ENCODE assay signal across 22 cellular contexts in genomic region chr1:195584870-195585624, GRCh38.
DNase-seq lines count a peak whose midpoint lies in the region; ATAC-seq, FAIRE-seq and TF ChIP-seq lines count a peak whose summit lies in the region.
"Had no signal": no experiment of that assay in that cellular context is flagged by ENCODE, and none has a peak within 500 bp of the region (broad histone marks: within the 10 kb centered on the region; RNA-seq: fewer than 3 reads in every experiment).

No MANE protein-coding gene starts in this region.

- H3K27ac ChIP-seq in K562 (ENCODE audit: extremely low read depth, low read depth, low read length): no peak overlapping the region
- H3K27ac ChIP-seq in HepG2 (ENCODE audit: extremely low read length, insufficient read depth, low read length): no peak overlapping the region
- H3K27ac ChIP-seq in upper lobe of right lung: no peak overlapping the region
- H3K27ac ChIP-seq in lower lobe of right lung: no peak overlapping the region
- H3K27ac ChIP-seq: body of pancreas, colonic mucosa had no signal

- H3K27me3 Mint-ChIP-seq in activated CD4-positive, alpha-beta memory T cell treated with anti-CD3 and anti-CD28 coated beads, Interleukin-2, amount 10 ng/mL, durations not matched to agents 7 days and 5 days: no peaks in the 10 kb centered on the region
- H3K27me3 Mint-ChIP-seq: activated naive CD8-positive, alpha-beta T cell; type B pancreatic cell had no signal

- H3K27ac Mint-ChIP-seq in activated CD4-positive, alpha-beta memory T cell treated with anti-CD3 and anti-CD28 coated beads, Interleukin-2, amount 10 ng/mL, durations not matched to agents 7 days and 5 days: no peak overlapping the region
- H3K27ac Mint-ChIP-seq: activated naive CD8-positive, alpha-beta T cell; activated T-helper 1 cell treated with anti-CD3 and anti-CD28 coated beads, Interleukin-12 subunit alpha, Interleukin-12 subunit beta, Interleukin-2, Interleukin-4 antibody, amounts not matched to agents 30 ng/mL and 10 ng/mL and 1 ng/mL, durations not matched to agents 14 hours and 24 hours and 36 hours; type B pancreatic cell had no signal

- CTCF ChIA-PET in K562 (lab: Yijun Ruan, JAX; ENCODE audit: low intra/inter-chr PET ratio): no interaction called here
- CTCF ChIA-PET in HepG2 (lab: Yijun Ruan, JAX; ENCODE audit: low intra/inter-chr PET ratio, low total read pairs): no interaction called here
- CTCF ChIA-PET in activated CD4-positive, alpha-beta memory T cell treated with anti-CD3 and anti-CD28 coated beads, Interleukin-2, amount 10 ng/mL, durations not matched to agents 7 days and 5 days (lab: Charles Lee): no interaction called here

- DNase-seq in EL: peak; percentile 27
- peak; percentile 42 for DNase-seq in HT1080 (ENCODE audit: low read depth)
- DNase-seq in K562 (ENCODE audit: extremely low read depth in 1 of 4, low spot score in 3 of 4): peak in 1 of 4 experiments; percentile 41
- no peak for DNase-seq in HepG2 (ENCODE audit: low spot score)
- no peak for DNase-seq in activated CD4-positive, alpha-beta memory T cell treated with anti-CD3 and anti-CD28 coated beads, Interleukin-2, amount 10 ng/mL, durations not matched to agents 7 days and 5 days
- no peak for DNase-seq in NK-92 (lab: John Stamatoyannopoulos, UW; ENCODE audit: unreplicated experiment)
- DNase-seq in upper lobe of right lung: no peak
- no peak for DNase-seq in lower lobe of right lung
- DNase-seq: activated CD8-positive, alpha-beta memory T cell treated with anti-CD3 and anti-CD28 coated beads for 24 hours; body of pancreas; colonic mucosa; left ventricle myocardium superior; NCI-H1694 treated with DMSO at 0.1 percent for 48 hours; NCI-H446; nucleus accumbens; right cardiac atrium; SIG-M5; stimulated activated naive CD4-positive, alpha-beta T cell treated with Interleukin-2 at 50 U/mL for 16 hours; T-helper 2 cell had no signal

- no peaks in the 10 kb centered on the region for H3K36me3 ChIP-seq in K562 (ENCODE audit: control insufficient read depth, insufficient read depth, low read length)
- H3K36me3 ChIP-seq in HepG2 (replicated peaks in 1 of 2; ENCODE audit: control insufficient read depth in 1 of 2, insufficient read depth in 2 of 2, low read length in 2 of 2): no peaks in the 10 kb centered on the region
- H3K36me3 ChIP-seq in upper lobe of right lung: no peaks in the 10 kb centered on the region
- H3K36me3 ChIP-seq in lower lobe of right lung: no peaks in the 10 kb centered on the region
- H3K36me3 ChIP-seq: colonic mucosa had no signal

- H3K4me2 ChIP-seq in K562 (ENCODE audit: insufficient read depth, low read length): no peak overlapping the region
- no peak overlapping the region for H3K4me2 ChIP-seq in HepG2 (ENCODE audit: low read depth, low read length)

- H3K79me2 ChIP-seq in K562 (ENCODE audit: control insufficient read depth, insufficient read depth, low read length): no peaks in the 10 kb centered on the region
- no peaks in the 10 kb centered on the region for H3K79me2 ChIP-seq in HepG2 (ENCODE audit: insufficient read depth, low read length)

- intact Hi-C loops in K562 (cut with micrococcal nuclease): no loop called here
- intact Hi-C loops in HepG2 (cut with micrococcal nuclease; ENCODE audit: unreplicated experiment): no loop called here
- intact Hi-C loops in upper lobe of right lung (cut with DNase I): no loop called here
- intact Hi-C loops in lower lobe of right lung (cut with DNase I): no loop called here

- H3K27me3 ChIP-seq in K562 (ENCODE audit: control insufficient read depth in 2 of 2, insufficient read depth in 2 of 2, low read length in 2 of 2) (no peaks in the 10 kb centered on the region), HepG2 (ENCODE audit: control insufficient read depth in 1 of 2, insufficient read depth in 2 of 2, low read length in 2 of 2) (no peaks in the 10 kb centered on the region), upper lobe of right lung (no peaks in the 10 kb centered on the region), lower lobe of right lung (ENCODE audit: low read depth) (no peaks in the 10 kb centered on the region)
- H3K27me3 ChIP-seq: body of pancreas, colonic mucosa had no signal

- FAIRE-seq in K562 (lab: Jason Lieb, UNC) (no peak), HepG2 (lab: Jason Lieb, UNC) (no peak)

- no peak overlapping the region for H3K4me3 ChIP-seq in K562
- no peak overlapping the region for H3K4me3 ChIP-seq in HepG2 (replicated peaks in 1 of 3; ENCODE audit: insufficient read depth in 1 of 3, low read depth in 2 of 3, low read length in 3 of 3)
- H3K4me3 ChIP-seq in upper lobe of right lung: no peak overlapping the region
- H3K4me3 ChIP-seq in lower lobe of right lung: no peak overlapping the region
- H3K4me3 ChIP-seq: body of pancreas, colonic mucosa had no signal

- H3K4me1 Mint-ChIP-seq in activated CD4-positive, alpha-beta memory T cell treated with anti-CD3 and anti-CD28 coated beads, Interleukin-2, amount 10 ng/mL, durations not matched to agents 7 days and 5 days: no peaks in the 10 kb centered on the region

- H2AFZ ChIP-seq in K562 (ENCODE audit: low read depth, low read length) (no peak overlapping the region), HepG2 (ENCODE audit: low read length) (no peak overlapping the region)

- 0% methylated on average over 2 of the region's 2 CpGs for WGBS in K562 (ENCODE audit: insufficient coverage, low coverage, missing lambda C conversion rate)
- 0% methylated on average over 2 of the region's 2 CpGs for WGBS in HepG2 (ENCODE audit: low lambda C conversion rate)

- no peaks in the 10 kb centered on the region for H3K9me3 Mint-ChIP-seq in activated CD4-positive, alpha-beta memory T cell treated with anti-CD3 and anti-CD28 coated beads, Interleukin-2, amount 10 ng/mL, durations not matched to agents 7 days and 5 days

- TF ChIP-seq CTCF in K562 (IDR thresholded peaks at IDR 0.05 in 2 of 3, conservative IDR thresholded peaks at IDR 0.05 in 1 of 3; ENCODE audit: insufficient read depth in 2 of 3, low read depth in 1 of 3, low read length in 3 of 3) (no peak), HepG2 (CRISPR knock-in tag; IDR thresholded peaks at IDR 0.05) (no peak), upper lobe of right lung (IDR thresholded peaks at IDR 0.05) (no peak), lower lobe of right lung (IDR thresholded peaks at IDR 0.05) (no peak)

- H3K4me3 Mint-ChIP-seq in activated CD4-positive, alpha-beta memory T cell treated with anti-CD3 and anti-CD28 coated beads, Interleukin-2, amount 10 ng/mL, durations not matched to agents 7 days and 5 days: no peak overlapping the region
- H3K4me3 Mint-ChIP-seq: activated naive CD8-positive, alpha-beta T cell; activated T-helper 1 cell treated with anti-CD3 and anti-CD28 coated beads, Interleukin-12 subunit alpha, Interleukin-12 subunit beta, Interleukin-2, Interleukin-4 antibody, amounts not matched to agents 30 ng/mL and 10 ng/mL and 1 ng/mL, durations not matched to agents 14 hours and 24 hours and 36 hours; type B pancreatic cell had no signal

- H3K4me1 ChIP-seq in K562 (replicated peaks in 1 of 2; ENCODE audit: control insufficient read depth in 2 of 2, insufficient read depth in 2 of 2, low read length in 2 of 2): no peaks in the 10 kb centered on the region
- H3K4me1 ChIP-seq in HepG2 (ENCODE audit: insufficient read depth, low read length): no peaks in the 10 kb centered on the region
- H3K4me1 ChIP-seq in upper lobe of right lung: no peaks in the 10 kb centered on the region
- H3K4me1 ChIP-seq in lower lobe of right lung: no peaks in the 10 kb centered on the region
- H3K4me1 ChIP-seq: body of pancreas, colonic mucosa had no signal

- no peak for TF ChIP-seq RAD21 in K562 (CRISPR knock-in tag; conservative IDR thresholded peaks at IDR 0.05 in 1 of 2, IDR thresholded peaks at IDR 0.05 in 1 of 2)
- TF ChIP-seq RAD21 in HepG2 (CRISPR knock-in tag; IDR thresholded peaks at IDR 0.05): no peak

- H3K9ac ChIP-seq in K562 (ENCODE audit: insufficient read depth in 1 of 2, low read depth in 2 of 2, low read length in 2 of 2) (no peak overlapping the region), HepG2 (ENCODE audit: insufficient read depth, low read depth, low read length) (no peak overlapping the region)

- H3K9me1 ChIP-seq in K562 (ENCODE audit: control insufficient read depth, insufficient read depth, low read length): no peaks in the 10 kb centered on the region

- no peak for TF ChIP-seq POLR2A in K562 (conservative IDR thresholded peaks at IDR 0.05)
- no peak for TF ChIP-seq POLR2A in HepG2 (IDR thresholded peaks at IDR 0.05; ENCODE audit: insufficient read depth in 1 of 2, low read depth in 2 of 2, low read length in 2 of 2)

- BruUV-seq in K562 (replicated peaks; lab: Mats Ljungman, UMichigan): no TSS peak
- BruUV-seq in HepG2 (replicated peaks; lab: Mats Ljungman, UMichigan): no TSS peak

- H4K20me1 ChIP-seq in K562 (replicated peaks; ENCODE audit: control insufficient read depth, insufficient read depth, low read length) (no peaks in the 10 kb centered on the region), HepG2 (ENCODE audit: insufficient read depth, low read length) (no peaks in the 10 kb centered on the region)

- peaks cover 3% of the 10 kb centered on the region; the same call in 1 of the 2 replicates for H3K9me3 ChIP-seq in K562 (replicated peaks; ENCODE audit: control insufficient read depth, insufficient read depth, low read depth, low read length)
- H3K9me3 ChIP-seq in HepG2 (ENCODE audit: low read length): no peaks in the 10 kb centered on the region
- no peaks in the 10 kb centered on the region for H3K9me3 ChIP-seq in upper lobe of right lung
- no peaks in the 10 kb centered on the region for H3K9me3 ChIP-seq in lower lobe of right lung
- H3K9me3 ChIP-seq: body of pancreas, colonic mucosa had no signal

- POLR2A ChIA-PET in K562 (lab: Yijun Ruan, JAX): no interaction called here
- POLR2A ChIA-PET in HepG2 (lab: Yijun Ruan, JAX): no interaction called here
- POLR2A ChIA-PET in activated CD4-positive, alpha-beta memory T cell treated with anti-CD3 and anti-CD28 coated beads, Interleukin-2, amount 10 ng/mL, durations not matched to agents 7 days and 5 days (lab: Charles Lee): no interaction called here

- no peaks in the 10 kb centered on the region for H3K36me3 Mint-ChIP-seq in activated CD4-positive, alpha-beta memory T cell treated with anti-CD3 and anti-CD28 coated beads, Interleukin-2, amount 10 ng/mL, durations not matched to agents 7 days and 5 days (ENCODE audit: low read depth)
- H3K36me3 Mint-ChIP-seq: activated naive CD8-positive, alpha-beta T cell; type B pancreatic cell had no signal

- in situ Hi-C loops in K562 (cut with MboI) (no loop called here), HepG2 (cut with HindIII; ENCODE audit: extremely low pct_ligation_motif_present, low pct_unique_long_range_greater_than_20kb) (no loop called here)

- ATAC-seq in K562 (peak; percentile 51), HepG2 (peak; percentile 66), upper lobe of right lung (no peak), lower lobe of right lung (no peak)
- ATAC-seq: body of pancreas, left ventricle myocardium superior, right cardiac atrium had no signal

- TF ChIP-seq EP300 in K562 (IDR thresholded peaks at IDR 0.05; ENCODE audit: low read length) (no peak), HepG2 (IDR thresholded peaks at IDR 0.05; ENCODE audit: low read depth in 2 of 2, low read length in 2 of 2) (no peak), HepG2 (CRISPR knock-in tag; IDR thresholded peaks at IDR 0.05; ENCODE audit: borderline replicate concordance) (no peak)

TF ChIP-seq in HepG2, 621 proteins besides CTCF, POLR2A, EP300 and RAD21 (continues in another document):
- TF ChIP-seq ZFP62 (CRISPR knock-in tag; IDR thresholded peaks at IDR 0.05): no peak

Comparison
In these comparisons a context has a peak if more than half of its experiments do, and no peak if none do; other contexts are left out.
1. DNase-seq: peak in EL (single experiment) and HT1080 (single experiment); none in HepG2 (single experiment), activated CD4-positive, alpha-beta memory T cell treated with anti-CD3 and anti-CD28 coated beads, Interleukin-2, amount 10 ng/mL, durations not matched to agents 7 days and 5 days (single experiment), NK-92 (single experiment), upper lobe of right lung (single experiment) and lower lobe of right lung (single experiment).
2. ATAC-seq: peak in K562 (single experiment) and HepG2 (single experiment); none in upper lobe of right lung (single experiment) and lower lobe of right lung (0 of 2).